Comparison of ENCODE assay signal across 22 cellular contexts in genomic region chr3:48811524-48811923, GRCh38. TPM values are rescaled to one million over a fixed set of nuclear protein-coding genes. Genes with fewer than 3 reads are reported as not detected.
DNase-seq lines count a peak whose midpoint lies in the region; ATAC-seq and TF ChIP-seq lines count a peak whose summit lies in the region.
"Had no signal": no experiment of that assay in that cellular context is flagged by ENCODE, and none has a peak within 500 bp of the region (broad histone marks: within the 10 kb centered on the region; RNA-seq: fewer than 3 reads in every experiment).

No MANE protein-coding gene starts in this region.

- no peaks in the 10 kb centered on the region for H3K79me2 ChIP-seq in OCI-LY7 (ENCODE audit: insufficient read depth, low read depth, low read length)

- H3K9me3 Mint-ChIP-seq in activated T-cell treated with anti-CD3 and anti-CD28 coated beads, Interleukin-2, amount 50 U/mL, for 24 hours = no peaks in the 10 kb centered on the region
- H3K9me3 Mint-ChIP-seq in activated T-cell treated with anti-CD3 and anti-CD28 coated beads, Interleukin-2, amount 50 U/mL, for 4 hours = peaks cover 8% of the 10 kb centered on the region
- H3K9me3 Mint-ChIP-seq in activated naive CD8-positive, alpha-beta T cell treated with anti-CD3 and anti-CD28 coated beads, Interleukin-2, amount 50 U/mL, for 24 hours = no peaks in the 10 kb centered on the region
- no peaks in the 10 kb centered on the region for H3K9me3 Mint-ChIP-seq in stimulated activated effector memory CD8-positive, alpha-beta T cell treated with anti-CD3 and anti-CD28 coated beads, Interleukin-12 subunit alpha, Interleukin-12 subunit beta, amount 100 ng/mL, for 72 hours
- H3K9me3 Mint-ChIP-seq: activated B cell treated with CpG ODN at 0.5 μM for 24 hours, H9 had no signal

- peaks cover 36% of the 10 kb centered on the region for H3K4me1 Mint-ChIP-seq in activated T-cell treated with anti-CD3 and anti-CD28 coated beads, Interleukin-2, amount 50 U/mL, for 24 hours (ENCODE audit: low read depth)
- H3K4me1 Mint-ChIP-seq in activated T-cell treated with anti-CD3 and anti-CD28 coated beads, Interleukin-2, amount 50 U/mL, for 4 hours (ENCODE audit: low read depth) = peaks cover 37% of the 10 kb centered on the region
- H3K4me1 Mint-ChIP-seq in activated naive CD8-positive, alpha-beta T cell treated with anti-CD3 and anti-CD28 coated beads, Interleukin-2, amount 50 U/mL, for 24 hours = peaks cover 32% of the 10 kb centered on the region
- H3K4me1 Mint-ChIP-seq in stimulated activated effector memory CD8-positive, alpha-beta T cell treated with anti-CD3 and anti-CD28 coated beads, Interleukin-12 subunit alpha, Interleukin-12 subunit beta, amount 100 ng/mL, for 72 hours = peaks cover 26% of the 10 kb centered on the region

- H3K4me1 ChIP-seq in OCI-LY7 (ENCODE audit: insufficient read depth, low read length, poor library complexity, severe bottlenecking) = peaks cover 11% of the 10 kb centered on the region

- H3K27ac Mint-ChIP-seq in activated T-cell treated with anti-CD3 and anti-CD28 coated beads, Interleukin-2, amount 50 U/mL, for 24 hours = peak overlapping the region; percentile 41
- peak overlapping the region; percentile 68 for H3K27ac Mint-ChIP-seq in activated naive CD8-positive, alpha-beta T cell treated with anti-CD3 and anti-CD28 coated beads, Interleukin-2, amount 50 U/mL, for 24 hours
- no peak overlapping the region for H3K27ac Mint-ChIP-seq in stimulated activated effector memory CD8-positive, alpha-beta T cell treated with anti-CD3 and anti-CD28 coated beads, Interleukin-12 subunit alpha, Interleukin-12 subunit beta, amount 100 ng/mL, for 72 hours
- H3K27ac Mint-ChIP-seq: H9 had no signal

- H3K36me3 Mint-ChIP-seq in activated T-cell treated with anti-CD3 and anti-CD28 coated beads, Interleukin-2, amount 50 U/mL, for 24 hours (ENCODE audit: low read depth) = peaks cover 4% of the 10 kb centered on the region
- H3K36me3 Mint-ChIP-seq in activated T-cell treated with anti-CD3 and anti-CD28 coated beads, Interleukin-2, amount 50 U/mL, for 4 hours (ENCODE audit: insufficient read depth) = peaks cover 2% of the 10 kb centered on the region
- H3K36me3 Mint-ChIP-seq in activated naive CD8-positive, alpha-beta T cell treated with anti-CD3 and anti-CD28 coated beads, Interleukin-2, amount 50 U/mL, for 24 hours (ENCODE audit: low read depth) = peaks cover 6% of the 10 kb centered on the region
- H3K36me3 Mint-ChIP-seq in stimulated activated effector memory CD8-positive, alpha-beta T cell treated with anti-CD3 and anti-CD28 coated beads, Interleukin-12 subunit alpha, Interleukin-12 subunit beta, amount 100 ng/mL, for 72 hours = no peaks in the 10 kb centered on the region

- H3K4me3 Mint-ChIP-seq in activated T-cell treated with anti-CD3 and anti-CD28 coated beads, Interleukin-2, amount 50 U/mL, for 24 hours = no peak overlapping the region
- H3K4me3 Mint-ChIP-seq in activated T-cell treated with anti-CD3 and anti-CD28 coated beads, Interleukin-2, amount 50 U/mL, for 4 hours = no peak overlapping the region
- peak overlapping the region; percentile 58 for H3K4me3 Mint-ChIP-seq in activated naive CD8-positive, alpha-beta T cell treated with anti-CD3 and anti-CD28 coated beads, Interleukin-2, amount 50 U/mL, for 24 hours
- H3K4me3 Mint-ChIP-seq in stimulated activated effector memory CD8-positive, alpha-beta T cell treated with anti-CD3 and anti-CD28 coated beads, Interleukin-12 subunit alpha, Interleukin-12 subunit beta, amount 100 ng/mL, for 72 hours = peak overlapping the region; percentile 51
- H3K4me3 Mint-ChIP-seq: H9 had no signal

- TF ChIP-seq CTCF in OCI-LY7 (conservative IDR thresholded peaks at IDR 0.05; ENCODE audit: low read length) = no peak

- no peaks in the 10 kb centered on the region for H3K36me3 ChIP-seq in OCI-LY7 (ENCODE audit: insufficient read depth, low read length)
- H3K36me3 ChIP-seq: stomach had no signal

- no peaks in the 10 kb centered on the region for H3K9me3 ChIP-seq in OCI-LY7 (ENCODE audit: low read length)
- H3K9me3 ChIP-seq: stomach had no signal

- H4K20me1 ChIP-seq in OCI-LY7 (ENCODE audit: insufficient read depth, low read length) = no peaks in the 10 kb centered on the region

- H3K27me3 Mint-ChIP-seq in activated T-cell treated with anti-CD3 and anti-CD28 coated beads, Interleukin-2, amount 50 U/mL, for 24 hours = no peaks in the 10 kb centered on the region
- H3K27me3 Mint-ChIP-seq in activated T-cell treated with anti-CD3 and anti-CD28 coated beads, Interleukin-2, amount 50 U/mL, for 4 hours (ENCODE audit: low read depth) = no peaks in the 10 kb centered on the region
- no peaks in the 10 kb centered on the region for H3K27me3 Mint-ChIP-seq in activated naive CD8-positive, alpha-beta T cell treated with anti-CD3 and anti-CD28 coated beads, Interleukin-2, amount 50 U/mL, for 24 hours
- H3K27me3 Mint-ChIP-seq: activated B cell treated with CpG ODN at 0.5 μM for 24 hours had no signal

- CTCF ChIA-PET in OCI-LY7 (lab: Charles Lee; ENCODE audit: unreplicated experiment) = no interaction called here

- no peak overlapping the region for H3K4me2 ChIP-seq in OCI-LY7 (ENCODE audit: low read length)
- H3K4me2 ChIP-seq: hepatocyte, PC-9 had no signal

- no peak overlapping the region for H3K4me3 ChIP-seq in OCI-LY7 (ENCODE audit: low read depth, low read length, poor library complexity, severe bottlenecking)
- H3K4me3 ChIP-seq: hepatocyte, lung, PC-9, stomach had no signal

- intact Hi-C loops in OCI-LY7 (cut with micrococcal nuclease; ENCODE audit: unreplicated experiment) = no loop called here
- intact Hi-C loops in posterior cingulate gyrus (cut with DNase I) = no loop called here

- peak overlapping the region; percentile 16; the same call in 1 of the 2 replicates for H2AFZ ChIP-seq in OCI-LY7 (ENCODE audit: low read length)
- H2AFZ ChIP-seq: hepatocyte, parathyroid adenoma, PC-9 had no signal

- no peak for ATAC-seq in activated T-cell treated with anti-CD3 and anti-CD28 coated beads, Interleukin-2, amount 50 U/mL, for 4 hours
- no peak for ATAC-seq in activated naive CD8-positive, alpha-beta T cell treated with anti-CD3 and anti-CD28 coated beads, Interleukin-2, amount 50 U/mL, for 24 hours
- no peak for ATAC-seq in stimulated activated effector memory CD8-positive, alpha-beta T cell treated with anti-CD3 and anti-CD28 coated beads, Interleukin-12 subunit alpha, Interleukin-12 subunit beta, amount 100 ng/mL, for 72 hours

- POLR2A ChIA-PET in OCI-LY7 (lab: Charles Lee) = no interaction called here

- H3K9me2 ChIP-seq in OCI-LY7 (ENCODE audit: insufficient read depth, low read length) = no peaks in the 10 kb centered on the region

- no peak for DNase-seq in activated T-cell treated with anti-CD3 and anti-CD28 coated beads, Interleukin-2, amount 50 U/mL, for 24 hours
- no peak for DNase-seq in activated T-cell treated with anti-CD3 and anti-CD28 coated beads, Interleukin-2, amount 50 U/mL, for 4 hours
- DNase-seq in OCI-LY7 (ENCODE audit: low spot score) = no peak
- no peak for DNase-seq in activated naive CD8-positive, alpha-beta T cell treated with anti-CD3 and anti-CD28 coated beads, Interleukin-2, amount 50 U/mL, for 24 hours
- DNase-seq in stimulated activated effector memory CD8-positive, alpha-beta T cell treated with anti-CD3 and anti-CD28 coated beads, Interleukin-12 subunit alpha, Interleukin-12 subunit beta, amount 100 ng/mL, for 72 hours (ENCODE audit: low spot score in 2 of 2) = no peak
- no peak for DNase-seq in posterior cingulate gyrus
- DNase-seq in DMS 273 (lab: John Stamatoyannopoulos, UW; ENCODE audit: unreplicated experiment) = no peak
- no peak for DNase-seq in NCI-H2107 (lab: John Stamatoyannopoulos, UW)
- DNase-seq: ACHN; activated B cell treated with CpG ODN at 0.5 μM for 24 hours; DMS79 treated with DMSO at 0.1 percent for 48 hours; foreskin fibroblast; H9; NCI-H187; NCI-H2227 treated with DMSO at 0.1 percent for 48 hours; NCI-H82; PC-9; stimulated activated CD4-positive, alpha-beta T cell treated with anti-CD3 and anti-CD28 coated beads, Interleukin-2, amount 100 ng/mL, for 24 hours; stomach had no signal

- no TSS peak for BruUV-seq in OCI-LY7 (replicated peaks; lab: Mats Ljungman, UMichigan)

- no peak overlapping the region for H3K27ac ChIP-seq in OCI-LY7 (ENCODE audit: low read depth, low read length, poor library complexity, severe bottlenecking)
- H3K27ac ChIP-seq: hepatocyte, parathyroid adenoma, PC-9 had no signal

RNA-seq across cellular contexts. Expression of gene PRKAR2A, which starts 36.1 kb away (rescaled TPM):
- 10 to 100 TPM; 60.7 to 75.9 (median 70.7) TPM for total RNA-seq in activated T-cell treated with anti-CD3 and anti-CD28 coated beads, Interleukin-2, amount 50 U/mL, for 4 hours
- total RNA-seq in OCI-LY7 (2014; rRNA removed; shearing (Covaris generic)) = 13.8 and 16.0 TPM in 2 replicates
- total RNA-seq in OCI-LY7 (2022) = 19.6 and 22.4 TPM in 2 replicates

Comparison
In these comparisons a context has a peak if more than half of its experiments do, and no peak if none do; other contexts are left out.
1. H3K4me3 Mint-ChIP-seq: peak in activated naive CD8-positive, alpha-beta T cell treated with anti-CD3 and anti-CD28 coated beads, Interleukin-2, amount 50 U/mL, for 24 hours (single experiment) and stimulated activated effector memory CD8-positive, alpha-beta T cell treated with anti-CD3 and anti-CD28 coated beads, Interleukin-12 subunit alpha, Interleukin-12 subunit beta, amount 100 ng/mL, for 72 hours (single experiment); none in activated T-cell treated with anti-CD3 and anti-CD28 coated beads, Interleukin-2, amount 50 U/mL, for 24 hours (single experiment) and activated T-cell treated with anti-CD3 and anti-CD28 coated beads, Interleukin-2, amount 50 U/mL, for 4 hours (single experiment).